8 cellular contexts compared by ENCODE assay signal in genomic region chr7:108652886-108653285, GRCh38.
"Had no signal": no experiment of that assay in that cellular context is flagged by ENCODE, and none has a peak within 500 bp of the region (broad histone marks: within the 10 kb centered on the region; RNA-seq: fewer than 3 reads in every experiment).

No MANE protein-coding gene starts in this region.

- H3K4me3 ChIP-seq: GM12878 had no signal

- DNase-seq: GDM1, GF-D8 had no signal

- FAIRE-seq: G401.6, GM12878, GM12891, GM12892, GM18507, GM19239 had no signal

- ATAC-seq: GM12878 had no signal
